20 cellular contexts compared by ENCODE assay signal in the genomic region with DNA sequence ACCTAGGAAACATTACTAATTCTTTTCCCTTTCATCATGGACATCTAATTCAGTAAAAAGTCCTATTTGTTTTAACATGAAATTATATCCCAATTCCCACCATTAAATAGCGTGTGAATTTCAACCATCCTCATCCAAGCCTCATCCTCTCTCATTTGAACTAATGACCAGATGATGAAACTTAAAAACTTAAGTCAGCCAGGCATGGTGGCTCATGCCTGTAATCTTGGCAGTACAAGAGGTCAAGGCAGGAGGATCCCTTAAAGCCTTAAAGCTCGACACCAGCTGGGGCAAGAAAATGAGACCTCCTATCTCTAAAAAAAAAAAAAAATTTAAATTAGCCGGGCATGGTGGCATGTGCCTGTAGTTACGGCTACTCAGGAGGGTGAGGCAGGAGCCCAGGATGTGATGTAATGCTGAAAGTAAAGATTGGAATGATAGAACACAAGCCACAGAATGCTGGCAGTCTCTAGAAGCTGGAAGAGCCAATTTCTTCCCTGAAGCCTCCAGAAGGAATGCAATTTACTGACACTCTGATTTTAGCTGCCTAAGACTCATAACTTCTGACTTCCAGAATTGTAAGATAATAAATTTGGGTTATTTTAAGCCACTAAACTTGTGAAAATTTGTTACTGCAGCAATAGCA. TPM values are rescaled to one million over a fixed set of nuclear protein-coding genes. Genes with fewer than 3 reads are reported as not detected.
DNase-seq lines count a peak whose midpoint lies in the region; ATAC-seq and TF ChIP-seq lines count a peak whose summit lies in the region.
"Had no signal": no experiment of that assay in that cellular context is flagged by ENCODE, and none has a peak within 500 bp of the region (broad histone marks: within the 10 kb centered on the region; RNA-seq: fewer than 3 reads in every experiment).

No MANE protein-coding gene starts in this region.

- H3K4me1 ChIP-seq in IMR-90 (ENCODE audit: control insufficient read depth, insufficient read depth, low read length), result no peaks in the 10 kb centered on the region
- H3K4me1 ChIP-seq: body of pancreas, heart right ventricle had no signal

- no peaks in the 10 kb centered on the region for H3K27me3 Mint-ChIP-seq in MCF 10A (ENCODE audit: insufficient read depth, unreplicated experiment)
- H3K27me3 Mint-ChIP-seq in activated CD4-positive, alpha-beta T cell treated with anti-CD3 and anti-CD28 coated beads, Interleukin-2, amount 10 ng/mL, durations not matched to agents 7 days and 5 days, result peaks cover 7% of the 10 kb centered on the region
- H3K27me3 Mint-ChIP-seq: stimulated activated naive CD8-positive, alpha-beta T cell treated with anti-CD3 and anti-CD28 coated beads, Interleukin-15, amount 100 ng/mL, for 72 hours had no signal

- no peak overlapping the region for H2AFZ ChIP-seq in IMR-90 (replicated peaks; ENCODE audit: low read length, poor library complexity)

- H2BK120ac ChIP-seq in IMR-90 (ENCODE audit: low read depth, low read length), result no peak overlapping the region

- no peak overlapping the region for H2AK9ac ChIP-seq in IMR-90 (replicated peaks; ENCODE audit: low read depth, low read length, poor library complexity)

- H3K9me3 ChIP-seq in IMR-90 (ENCODE audit: control insufficient read depth, insufficient read depth, low read length), result no peaks in the 10 kb centered on the region
- H3K9me3 ChIP-seq: body of pancreas, heart right ventricle had no signal

- TF ChIP-seq CTCF in AG10803 (conservative IDR thresholded peaks at IDR 0.05; ENCODE audit: low read length) (no peak), IMR-90 (conservative IDR thresholded peaks at IDR 0.05; ENCODE audit: low read depth, low read length) (no peak), MCF 10A (IDR thresholded peaks at IDR 0.05; ENCODE audit: unreplicated experiment) (no peak)

- no peak overlapping the region for H2BK20ac ChIP-seq in IMR-90 (ENCODE audit: low read depth, low read length)

- no peak for TF ChIP-seq POLR2A in IMR-90 (IDR thresholded peaks at IDR 0.05; ENCODE audit: low read depth, low read length)

- H2AK5ac ChIP-seq in IMR-90 (ENCODE audit: low read depth, low read length), result no peak overlapping the region

- CTCF ChIA-PET in IMR-90 (lab: Yijun Ruan, JAX) (interaction anchor here (0.7 kb wide), 2 partner anchors 109 to 358 kb away, joined by 3 to 4 read pairs; no protein-coding TSS in a partner anchor), MCF 10A (lab: Yijun Ruan, JAX) (interaction anchor here (0.6 to 1.9 kb wide), 3 partner anchors 13 to 41 kb away, joined by 3 to 12 read pairs (median 4); no protein-coding TSS in a partner anchor)
- CTCF ChIA-PET in activated CD4-positive, alpha-beta T cell treated with anti-CD3 and anti-CD28 coated beads, Interleukin-2, amount 10 ng/mL, durations not matched to agents 7 days and 5 days (lab: Charles Lee), result no interaction called here

- peaks cover 7% of the 10 kb centered on the region for H3K9me3 Mint-ChIP-seq in MCF 10A (ENCODE audit: unreplicated experiment)
- H3K9me3 Mint-ChIP-seq in activated CD4-positive, alpha-beta T cell treated with anti-CD3 and anti-CD28 coated beads, Interleukin-2, amount 10 ng/mL, durations not matched to agents 7 days and 5 days, result no peaks in the 10 kb centered on the region
- H3K9me3 Mint-ChIP-seq: activated CD4-positive, alpha-beta T cell treated with anti-CD3 and anti-CD28 coated beads, Interleukin-2, amount 10 ng/mL, durations not matched to agents 24 days and 14 days; CD14-positive monocyte; nephron progenitor cell; stimulated activated naive CD8-positive, alpha-beta T cell treated with anti-CD3 and anti-CD28 coated beads, Interleukin-15, amount 100 ng/mL, for 72 hours had no signal

- no peak for TF ChIP-seq RAD21 in IMR-90 (IDR thresholded peaks at IDR 0.05; ENCODE audit: low read length)

- peaks cover 5% of the 10 kb centered on the region for H3K4me1 Mint-ChIP-seq in MCF 10A (ENCODE audit: insufficient read depth, unreplicated experiment)
- no peaks in the 10 kb centered on the region for H3K4me1 Mint-ChIP-seq in activated CD4-positive, alpha-beta T cell treated with anti-CD3 and anti-CD28 coated beads, Interleukin-2, amount 10 ng/mL, durations not matched to agents 7 days and 5 days
- H3K4me1 Mint-ChIP-seq: activated CD4-positive, alpha-beta T cell treated with anti-CD3 and anti-CD28 coated beads, Interleukin-2, amount 10 ng/mL, durations not matched to agents 24 days and 14 days; CD14-positive monocyte; nephron progenitor cell; stimulated activated naive CD8-positive, alpha-beta T cell treated with anti-CD3 and anti-CD28 coated beads, Interleukin-15, amount 100 ng/mL, for 72 hours had no signal

- no peak overlapping the region for H3K14ac ChIP-seq in IMR-90 (replicated peaks; ENCODE audit: low read depth, low read length)

- no peak overlapping the region for H3K27ac ChIP-seq in IMR-90 (ENCODE audit: insufficient read depth, low read length)
- H3K27ac ChIP-seq: body of pancreas, heart right ventricle, HL-60, skin epidermis had no signal

- no peak overlapping the region for H4K5ac ChIP-seq in IMR-90 (ENCODE audit: low read depth, low read length)

- no peaks in the 10 kb centered on the region for H3K36me3 ChIP-seq in IMR-90 (ENCODE audit: control insufficient read depth, insufficient read depth, low read length)
- H3K36me3 ChIP-seq: heart right ventricle had no signal

- intact Hi-C loops in IMR-90 (cut with micrococcal nuclease) (no loop called here), MCF 10A (cut with micrococcal nuclease) (no loop called here)

- H3K4ac ChIP-seq in IMR-90 (ENCODE audit: low read depth, low read length), result no peak overlapping the region

- peak overlapping the region; percentile 3 for H3K27ac Mint-ChIP-seq in MCF 10A (ENCODE audit: low read depth, unreplicated experiment)
- H3K27ac Mint-ChIP-seq in activated CD4-positive, alpha-beta T cell treated with anti-CD3 and anti-CD28 coated beads, Interleukin-2, amount 10 ng/mL, durations not matched to agents 7 days and 5 days, result no peak overlapping the region
- H3K27ac Mint-ChIP-seq: activated CD4-positive, alpha-beta T cell treated with anti-CD3 and anti-CD28 coated beads, Interleukin-2, amount 10 ng/mL, durations not matched to agents 24 days and 14 days; CD14-positive monocyte; nephron progenitor cell; stimulated activated naive CD8-positive, alpha-beta T cell treated with anti-CD3 and anti-CD28 coated beads, Interleukin-15, amount 100 ng/mL, for 72 hours had no signal

- H3K4me2 ChIP-seq in IMR-90 (ENCODE audit: low read depth, low read length), result no peak overlapping the region

- dilution Hi-C loops in IMR-90 (cut with HindIII; ENCODE audit: low sequenced_read_pairs, unreplicated experiment), result no loop called here

- no TSS peak for BruUV-seq in IMR-90 (replicated peaks; lab: Mats Ljungman, UMichigan)
- BruUV-seq in MCF 10A (replicated peaks; lab: Mats Ljungman, UMichigan), result no TSS peak

- in situ Hi-C loops in IMR-90 (cut with MboI; ENCODE audit: low sequenced_read_pairs), result no loop called here

- H3K79me1 ChIP-seq in IMR-90 (ENCODE audit: low read depth in 1 of 2, low read length in 2 of 2), result no peaks in the 10 kb centered on the region

- no peak overlapping the region for H3K56ac ChIP-seq in IMR-90 (ENCODE audit: extremely low read depth, insufficient read depth, low read length)

- no peaks in the 10 kb centered on the region for H3K36me3 Mint-ChIP-seq in MCF 10A (ENCODE audit: insufficient read depth, unreplicated experiment)
- no peaks in the 10 kb centered on the region for H3K36me3 Mint-ChIP-seq in activated CD4-positive, alpha-beta T cell treated with anti-CD3 and anti-CD28 coated beads, Interleukin-2, amount 10 ng/mL, durations not matched to agents 7 days and 5 days (ENCODE audit: low read depth)
- H3K36me3 Mint-ChIP-seq: CD14-positive monocyte had no signal

- no peak overlapping the region for H2BK15ac ChIP-seq in IMR-90 (ENCODE audit: low read depth, low read length)

- no peak overlapping the region for H3K4me3 ChIP-seq in AG10803 (ENCODE audit: low read length)
- H3K4me3 ChIP-seq in IMR-90 (ENCODE audit: insufficient read depth, low read depth, low read length), result no peak overlapping the region
- H3K4me3 ChIP-seq: body of pancreas, heart right ventricle, skin epidermis had no signal

- no peaks in the 10 kb centered on the region for H4K20me1 ChIP-seq in IMR-90 (ENCODE audit: insufficient read depth, low read length)

- no peak overlapping the region for H3K23ac ChIP-seq in IMR-90 (ENCODE audit: low read depth, low read length)

- no peak overlapping the region for H2BK5ac ChIP-seq in IMR-90 (ENCODE audit: low read depth, low read length, poor library complexity, severe bottlenecking)

- H4K8ac ChIP-seq in IMR-90 (ENCODE audit: low read depth in 2 of 2, low read length in 2 of 2), result no peak overlapping the region

- no CpG with 5 or more reads among the region's 4 CpGs for WGBS in IMR-90 (ENCODE audit: extremely low coverage in 2 of 2, insufficient read length in 1 of 2), 2 experiments

- peaks cover 2% of the 10 kb centered on the region for H3K27me3 ChIP-seq in IMR-90 (ENCODE audit: control insufficient read depth, insufficient read depth, low read length)
- H3K27me3 ChIP-seq: body of pancreas had no signal

- no peak overlapping the region for H3K9ac ChIP-seq in IMR-90 (ENCODE audit: low read depth, low read length)

- H3K18ac ChIP-seq in IMR-90 (ENCODE audit: low read depth, low read length), result no peak overlapping the region

- no peak overlapping the region for H4K91ac ChIP-seq in IMR-90 (ENCODE audit: insufficient read depth, low read depth, low read length)

- ATAC-seq in IMR-90 (ENCODE audit: low read depth) (no peak), GM21526 (IDR thresholded peaks at IDR 0.05; ENCODE audit: low FRiP score, unreplicated experiment) (no peak)
- ATAC-seq: body of pancreas; stimulated activated naive CD8-positive, alpha-beta T cell treated with anti-CD3 and anti-CD28 coated beads, Interleukin-15, amount 100 ng/mL, for 72 hours had no signal

- DNase-seq in AG10803 (ENCODE audit: low read depth), result peak; percentile 92
- DNase-seq in IMR-90, result peak; percentile 6
- peak; percentile 34 for DNase-seq in MCF 10A (ENCODE audit: unreplicated experiment)
- DNase-seq in kidney tubule cell (ENCODE audit: low spot score), result peak; percentile 29
- no peak for DNase-seq in MV-4-11 (lab: John Stamatoyannopoulos, UW)
- DNase-seq in iPS-NIHi11 (ENCODE audit: low spot score), result no peak
- DNase-seq in activated CD4-positive, alpha-beta T cell treated with anti-CD3 and anti-CD28 coated beads, Interleukin-2, amount 10 ng/mL, durations not matched to agents 7 days and 5 days, result no peak
- DNase-seq: activated CD4-positive, alpha-beta T cell treated with anti-CD3 and anti-CD28 coated beads, Interleukin-2, amount 10 ng/mL, durations not matched to agents 24 days and 14 days; body of pancreas; heart right ventricle; MM.1S; nephron progenitor cell; stimulated activated naive CD8-positive, alpha-beta T cell treated with anti-CD3 and anti-CD28 coated beads, Interleukin-15, amount 100 ng/mL, for 72 hours had no signal

- H3K4me3 Mint-ChIP-seq in MCF 10A (ENCODE audit: unreplicated experiment), result no peak overlapping the region
- H3K4me3 Mint-ChIP-seq in activated CD4-positive, alpha-beta T cell treated with anti-CD3 and anti-CD28 coated beads, Interleukin-2, amount 10 ng/mL, durations not matched to agents 7 days and 5 days, result no peak overlapping the region
- H3K4me3 Mint-ChIP-seq: activated CD4-positive, alpha-beta T cell treated with anti-CD3 and anti-CD28 coated beads, Interleukin-2, amount 10 ng/mL, durations not matched to agents 24 days and 14 days; CD14-positive monocyte; nephron progenitor cell; stimulated activated naive CD8-positive, alpha-beta T cell treated with anti-CD3 and anti-CD28 coated beads, Interleukin-15, amount 100 ng/mL, for 72 hours had no signal

- no peaks in the 10 kb centered on the region for H3K9me1 ChIP-seq in IMR-90 (ENCODE audit: insufficient read depth, low read length)

- POLR2A ChIA-PET in IMR-90 (lab: Charles Lee; ENCODE audit: unreplicated experiment), result no interaction called here
- POLR2A ChIA-PET in MCF 10A (lab: Yijun Ruan, JAX), result interaction anchor here (1.3 kb wide), 1 partner anchor 16 kb away, joined by 3 read pairs; no protein-coding TSS in a partner anchor
- POLR2A ChIA-PET in activated CD4-positive, alpha-beta T cell treated with anti-CD3 and anti-CD28 coated beads, Interleukin-2, amount 10 ng/mL, durations not matched to agents 7 days and 5 days (lab: Charles Lee), result no interaction called here

RNA-seq across cellular contexts. Expression of gene HAO1, which starts 27.1 kb away (rescaled TPM):
- total RNA-seq in IMR-90 (2012; rRNA removed), result not detected in 2 replicates
- not detected in 2 replicates for polyA plus RNA-seq in IMR-90 (2012; rRNA removed)
- not detected in 2 replicates for polyA plus RNA-seq in IMR-90 (2012; cell fraction: cytosol; rRNA removed)
- not detected in 2 replicates for polyA plus RNA-seq in IMR-90 (2012; cell fraction: nucleus; rRNA removed; ENCODE audit: low replicate concordance)
- not detected in 2 replicates for total RNA-seq in MCF 10A (2022)
- total RNA-seq in activated CD4-positive, alpha-beta T cell treated with anti-CD3 and anti-CD28 coated beads, Interleukin-2, amount 10 ng/mL, durations not matched to agents 7 days and 5 days, result not detected
- total RNA-seq: activated CD4-positive, alpha-beta T cell treated with anti-CD3 and anti-CD28 coated beads, Interleukin-2, amount 10 ng/mL, durations not matched to agents 24 days and 14 days; body of pancreas; H1; heart right ventricle; OCI-LY7; T-helper 1 cell treated with Interleukin-12 subunit alpha and Interleukin-12 subunit beta and Interleukin-4 antibody, amounts not matched to agents 30 ng/mL and 1 ng/mL, for 36 hours had no signal
- polyA plus RNA-seq: CD14-positive monocyte, H1, heart right ventricle had no signal

RNA-seq across cellular contexts. Expression of gene TMX4, which starts 52.2 kb away (rescaled TPM):
- 13.6 and 17.8 TPM in 2 replicates for total RNA-seq in IMR-90 (2012; rRNA removed)
- polyA plus RNA-seq in IMR-90 (2012; rRNA removed), result 4.7 and 5.4 TPM in 2 replicates
- polyA plus RNA-seq in IMR-90 (2012; cell fraction: cytosol; rRNA removed), result 2.6 and 3.7 TPM in 2 replicates
- 1.5 and 2.4 TPM in 2 replicates for polyA plus RNA-seq in IMR-90 (2012; cell fraction: nucleus; rRNA removed; ENCODE audit: low replicate concordance)
- 47.4 and 60.5 TPM in 2 replicates for total RNA-seq in MCF 10A (2022)
- total RNA-seq in activated CD4-positive, alpha-beta T cell treated with anti-CD3 and anti-CD28 coated beads, Interleukin-2, amount 10 ng/mL, durations not matched to agents 7 days and 5 days, result 10 to 100 TPM; 41.4 to 44.8 TPM

Comparison
In these comparisons a context has a peak if more than half of its experiments do, and no peak if none do; other contexts are left out.
1. DNase-seq: peak in AG10803 (single experiment), IMR-90 (single experiment), MCF 10A (single experiment) and kidney tubule cell (single experiment); none in MV-4-11 (single experiment), iPS-NIHi11 (single experiment) and activated CD4-positive, alpha-beta T cell treated with anti-CD3 and anti-CD28 coated beads, Interleukin-2, amount 10 ng/mL, durations not matched to agents 7 days and 5 days (single experiment).